Comparison of ENCODE assay signal across 11 cellular contexts in the genomic region with DNA sequence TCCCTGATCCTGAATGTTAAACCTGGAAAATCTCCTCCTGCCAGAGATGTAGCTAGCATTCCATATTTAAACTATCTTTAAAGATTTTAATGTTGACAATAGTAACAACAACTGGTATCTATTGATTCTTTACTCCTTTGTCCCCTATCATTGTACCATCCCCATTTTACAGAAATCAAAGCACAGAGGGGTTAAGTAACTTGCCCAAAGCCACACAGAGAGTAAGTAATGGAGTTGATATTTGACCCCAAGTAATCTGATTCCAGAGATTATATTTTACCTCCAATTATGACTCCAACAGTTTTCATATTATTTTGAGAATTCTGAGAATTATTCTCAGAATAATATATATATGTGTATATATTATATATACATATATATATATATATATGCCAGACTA. TPM values are rescaled to one million over a fixed set of nuclear protein-coding genes. Genes with fewer than 3 reads are reported as not detected.
DNase-seq lines count a peak whose midpoint lies in the region; ATAC-seq and TF ChIP-seq lines count a peak whose summit lies in the region.
"Had no signal": no experiment of that assay in that cellular context is flagged by ENCODE, and none has a peak within 500 bp of the region (broad histone marks: within the 10 kb centered on the region; RNA-seq: fewer than 3 reads in every experiment).

No MANE protein-coding gene starts in this region.

- H3K9me3 ChIP-seq in OCI-LY3 (ENCODE audit: insufficient read depth, low read length) = no peaks in the 10 kb centered on the region
- H3K9me3 ChIP-seq: MG63, testis had no signal

- H3K79me2 ChIP-seq in OCI-LY3 (ENCODE audit: low read length) = no peaks in the 10 kb centered on the region

- no peaks in the 10 kb centered on the region for H3K36me3 ChIP-seq in OCI-LY3 (replicated peaks; ENCODE audit: low read depth, low read length)
- H3K36me3 ChIP-seq: MG63 had no signal

- H3K4me1 Mint-ChIP-seq in activated T-cell treated with anti-CD3 and anti-CD28 coated beads, Interleukin-2, amount 50 U/mL, for 24 hours (ENCODE audit: low read depth) = peaks cover 27% of the 10 kb centered on the region
- H3K4me1 Mint-ChIP-seq in stimulated activated effector memory CD8-positive, alpha-beta T cell treated with anti-CD3 and anti-CD28 coated beads, Interleukin-12 subunit alpha, Interleukin-12 subunit beta, amount 100 ng/mL, for 72 hours = peaks cover 13% of the 10 kb centered on the region

- peak overlapping the region; percentile 82 for H3K4me2 ChIP-seq in OCI-LY3 (ENCODE audit: low read length)

- no peak for TF ChIP-seq CTCF in OCI-LY3 (IDR thresholded peaks at IDR 0.05; ENCODE audit: low read depth, low read length)

- no peak for ATAC-seq in stimulated activated effector memory CD8-positive, alpha-beta T cell treated with anti-CD3 and anti-CD28 coated beads, Interleukin-12 subunit alpha, Interleukin-12 subunit beta, amount 100 ng/mL, for 72 hours
- no peak for ATAC-seq in esophagus mucosa

- H3K4me3 ChIP-seq in OCI-LY3 (ENCODE audit: low read length) = peak overlapping the region; percentile 26; the same call in 1 of the 2 replicates

- H4K20me1 ChIP-seq in OCI-LY3 (ENCODE audit: insufficient read depth, low read length) = no peaks in the 10 kb centered on the region

- peaks cover 8% of the 10 kb centered on the region; the same call in 1 of the 2 replicates for H3K27me3 ChIP-seq in OCI-LY3 (ENCODE audit: low read depth, low read length)
- H3K27me3 ChIP-seq: MG63, testis had no signal

- no peak overlapping the region for H2AFZ ChIP-seq in OCI-LY3 (ENCODE audit: low read depth, low read length)

- peaks cover 14% of the 10 kb centered on the region for H3K4me1 ChIP-seq in OCI-LY3 (ENCODE audit: low read length)

- H3K4me3 Mint-ChIP-seq in activated T-cell treated with anti-CD3 and anti-CD28 coated beads, Interleukin-2, amount 50 U/mL, for 24 hours = peak overlapping the region; percentile 6
- H3K4me3 Mint-ChIP-seq in stimulated activated effector memory CD8-positive, alpha-beta T cell treated with anti-CD3 and anti-CD28 coated beads, Interleukin-12 subunit alpha, Interleukin-12 subunit beta, amount 100 ng/mL, for 72 hours = peak overlapping the region; percentile 76

- H3K27ac ChIP-seq in OCI-LY3 (ENCODE audit: low read length) (no peak overlapping the region), epithelial cell of prostate (peak overlapping the region; percentile 75)

- no peak for DNase-seq in activated T-cell treated with anti-CD3 and anti-CD28 coated beads, Interleukin-2, amount 50 U/mL, for 24 hours
- no peak for DNase-seq in activated T-cell treated with anti-CD3 and anti-CD28 coated beads, Interleukin-2, amount 50 U/mL, for 1 hour
- DNase-seq in epithelial cell of prostate (ENCODE audit: low read depth, low spot score) = no peak
- no peak for DNase-seq in stimulated activated effector memory CD8-positive, alpha-beta T cell treated with anti-CD3 and anti-CD28 coated beads, Interleukin-12 subunit alpha, Interleukin-12 subunit beta, amount 100 ng/mL, for 72 hours (ENCODE audit: low spot score in 2 of 2)
- DNase-seq in NCI-H146 (lab: John Stamatoyannopoulos, UW) = no peak
- no peak for DNase-seq in CD1c-positive myeloid dendritic cell (ENCODE audit: extremely low spot score)
- DNase-seq: glutamatergic neuron had no signal

- H3K27me3 Mint-ChIP-seq in activated T-cell treated with anti-CD3 and anti-CD28 coated beads, Interleukin-2, amount 50 U/mL, for 24 hours = peaks cover 2% of the 10 kb centered on the region

- no peaks in the 10 kb centered on the region for H3K36me3 Mint-ChIP-seq in activated T-cell treated with anti-CD3 and anti-CD28 coated beads, Interleukin-2, amount 50 U/mL, for 24 hours (ENCODE audit: low read depth)
- H3K36me3 Mint-ChIP-seq in stimulated activated effector memory CD8-positive, alpha-beta T cell treated with anti-CD3 and anti-CD28 coated beads, Interleukin-12 subunit alpha, Interleukin-12 subunit beta, amount 100 ng/mL, for 72 hours = peaks cover 6% of the 10 kb centered on the region

- peak overlapping the region; percentile 67 for H3K27ac Mint-ChIP-seq in activated T-cell treated with anti-CD3 and anti-CD28 coated beads, Interleukin-2, amount 50 U/mL, for 24 hours
- peak overlapping the region; percentile 89 for H3K27ac Mint-ChIP-seq in stimulated activated effector memory CD8-positive, alpha-beta T cell treated with anti-CD3 and anti-CD28 coated beads, Interleukin-12 subunit alpha, Interleukin-12 subunit beta, amount 100 ng/mL, for 72 hours

- H3K9ac ChIP-seq in OCI-LY3 (ENCODE audit: low read length) = no peak overlapping the region

- no peaks in the 10 kb centered on the region for H3K9me3 Mint-ChIP-seq in activated T-cell treated with anti-CD3 and anti-CD28 coated beads, Interleukin-2, amount 50 U/mL, for 24 hours
- no peaks in the 10 kb centered on the region for H3K9me3 Mint-ChIP-seq in stimulated activated effector memory CD8-positive, alpha-beta T cell treated with anti-CD3 and anti-CD28 coated beads, Interleukin-12 subunit alpha, Interleukin-12 subunit beta, amount 100 ng/mL, for 72 hours

RNA-seq across cellular contexts. Expression of a gene that starts 37.7 kb away (rescaled TPM):
- 0.84 TPM for total RNA-seq in esophagus mucosa

RNA-seq across cellular contexts. Expression of a gene that starts 42.9 kb away (rescaled TPM):
- 16.9 TPM for total RNA-seq in esophagus mucosa
